Comparison of ENCODE assay signal across 8 cellular contexts in the genomic region with DNA sequence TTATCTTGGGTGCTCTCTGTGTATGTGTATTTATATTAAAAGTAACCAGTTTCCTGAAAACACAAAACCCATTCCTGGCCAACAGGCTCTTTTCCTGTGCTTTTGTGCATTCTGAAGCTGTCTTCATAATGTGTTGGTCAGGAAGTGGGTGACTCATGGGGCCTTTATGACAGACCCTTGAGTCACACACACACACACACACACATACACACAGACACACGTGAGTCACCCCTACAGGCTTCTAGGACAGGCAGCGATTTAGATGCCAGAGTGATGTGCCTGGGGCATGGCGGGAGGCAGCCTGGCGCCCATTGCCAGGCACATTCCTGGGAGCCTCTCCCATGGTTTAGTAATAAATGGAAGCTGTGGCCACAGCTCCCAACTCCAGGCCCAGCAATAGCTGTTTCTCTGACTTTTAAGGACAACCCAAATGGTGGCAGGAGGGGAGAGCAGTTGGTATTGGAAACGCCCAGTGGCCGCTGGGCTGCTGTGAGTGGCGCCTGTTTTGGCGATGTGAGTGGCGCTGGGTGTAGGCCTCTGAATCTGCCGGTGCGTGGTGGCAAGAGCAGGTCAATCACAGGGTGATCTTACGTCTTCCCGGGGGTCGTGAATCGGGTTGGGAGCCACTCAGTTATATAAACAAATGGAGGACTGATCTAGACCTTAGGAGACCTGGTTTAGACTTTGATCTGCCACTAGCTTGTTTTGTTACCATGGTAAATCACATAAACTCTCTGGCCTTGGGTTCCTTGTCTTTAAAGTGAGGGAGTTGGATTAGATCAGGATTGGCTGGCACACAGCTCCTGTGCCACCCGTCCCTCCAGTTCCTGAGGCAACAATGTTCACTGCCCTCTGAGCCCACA.
A peak's percentile ranks its signal among the peaks of the same experiment; 100 is the strongest.
DNase-seq lines count a peak whose midpoint lies in the region; ATAC-seq and FAIRE-seq lines count a peak whose summit lies in the region.

No MANE protein-coding gene starts in this region.

- no peaks in the 10 kb centered on the region for H3K36me3 ChIP-seq in BLaER1

- ATAC-seq in activated CD8-positive, alpha-beta memory T cell treated with anti-CD3 and anti-CD28 coated beads, Interleukin-2, amount 10 ng/mL, durations not matched to agents 7 days and 5 days: peak; percentile 95
- ATAC-seq in HG03045 (IDR thresholded peaks at IDR 0.05; ENCODE audit: unreplicated experiment) (no peak), GM21723 (IDR thresholded peaks at IDR 0.05; ENCODE audit: unreplicated experiment) (no peak)

- CTCF ChIA-PET in activated CD8-positive, alpha-beta memory T cell treated with anti-CD3 and anti-CD28 coated beads, Interleukin-2, amount 10 ng/mL, durations not matched to agents 7 days and 5 days (lab: Charles Lee): interaction anchor here (1.5 to 2.2 kb wide), 2 partner anchors 208 to 213 kb away, joined by 4 to 5 read pairs; no protein-coding TSS in a partner anchor

- H3K4me1 ChIP-seq in BLaER1: peaks cover 26% of the 10 kb centered on the region

- FAIRE-seq in GM19239 (lab: Jason Lieb, UNC): no peak

- H3K4me3 ChIP-seq in BLaER1: no peak overlapping the region

- H3K27ac ChIP-seq in BLaER1: no peak overlapping the region

- H3K4me2 ChIP-seq in BLaER1: peak overlapping the region; percentile 52

- H3K9ac ChIP-seq in BLaER1: no peak overlapping the region

- peak; percentile 99 for DNase-seq in Kasumi-1 (lab: John Stamatoyannopoulos, UW)
- peak; percentile 67 for DNase-seq in activated CD8-positive, alpha-beta memory T cell treated with anti-CD3 and anti-CD28 coated beads, Interleukin-2, amount 10 ng/mL, durations not matched to agents 7 days and 5 days
- DNase-seq in fibroblast of gingiva (ENCODE audit: low read depth): peak; percentile 99
- DNase-seq in renal cortical epithelial cell (ENCODE audit: low read depth): peak; percentile 99
- DNase-seq in GM19239 (ENCODE audit: insufficient read length, low spot score): no peak

- H3K36me3 Mint-ChIP-seq in activated CD8-positive, alpha-beta memory T cell treated with anti-CD3 and anti-CD28 coated beads, Interleukin-2, amount 10 ng/mL, durations not matched to agents 7 days and 5 days: no peaks in the 10 kb centered on the region

- H3K9me3 Mint-ChIP-seq in activated CD8-positive, alpha-beta memory T cell treated with anti-CD3 and anti-CD28 coated beads, Interleukin-2, amount 10 ng/mL, durations not matched to agents 7 days and 5 days (ENCODE audit: low read depth): no peaks in the 10 kb centered on the region

- H3K27me3 ChIP-seq in BLaER1: no peaks in the 10 kb centered on the region

- no peak overlapping the region for H3K27ac Mint-ChIP-seq in activated CD8-positive, alpha-beta memory T cell treated with anti-CD3 and anti-CD28 coated beads, Interleukin-2, amount 10 ng/mL, durations not matched to agents 7 days and 5 days

- H4K20me1 ChIP-seq in BLaER1: no peaks in the 10 kb centered on the region

- H3K4me1 Mint-ChIP-seq in activated CD8-positive, alpha-beta memory T cell treated with anti-CD3 and anti-CD28 coated beads, Interleukin-2, amount 10 ng/mL, durations not matched to agents 7 days and 5 days: peaks cover 45% of the 10 kb centered on the region

- peaks cover 13% of the 10 kb centered on the region for H3K27me3 Mint-ChIP-seq in activated CD8-positive, alpha-beta memory T cell treated with anti-CD3 and anti-CD28 coated beads, Interleukin-2, amount 10 ng/mL, durations not matched to agents 7 days and 5 days

- H3K9me3 ChIP-seq in BLaER1: no peaks in the 10 kb centered on the region

- H3K4me3 Mint-ChIP-seq in activated CD8-positive, alpha-beta memory T cell treated with anti-CD3 and anti-CD28 coated beads, Interleukin-2, amount 10 ng/mL, durations not matched to agents 7 days and 5 days: no peak overlapping the region
